ENCODE assay signal across 8 cellular contexts in the genomic region with DNA sequence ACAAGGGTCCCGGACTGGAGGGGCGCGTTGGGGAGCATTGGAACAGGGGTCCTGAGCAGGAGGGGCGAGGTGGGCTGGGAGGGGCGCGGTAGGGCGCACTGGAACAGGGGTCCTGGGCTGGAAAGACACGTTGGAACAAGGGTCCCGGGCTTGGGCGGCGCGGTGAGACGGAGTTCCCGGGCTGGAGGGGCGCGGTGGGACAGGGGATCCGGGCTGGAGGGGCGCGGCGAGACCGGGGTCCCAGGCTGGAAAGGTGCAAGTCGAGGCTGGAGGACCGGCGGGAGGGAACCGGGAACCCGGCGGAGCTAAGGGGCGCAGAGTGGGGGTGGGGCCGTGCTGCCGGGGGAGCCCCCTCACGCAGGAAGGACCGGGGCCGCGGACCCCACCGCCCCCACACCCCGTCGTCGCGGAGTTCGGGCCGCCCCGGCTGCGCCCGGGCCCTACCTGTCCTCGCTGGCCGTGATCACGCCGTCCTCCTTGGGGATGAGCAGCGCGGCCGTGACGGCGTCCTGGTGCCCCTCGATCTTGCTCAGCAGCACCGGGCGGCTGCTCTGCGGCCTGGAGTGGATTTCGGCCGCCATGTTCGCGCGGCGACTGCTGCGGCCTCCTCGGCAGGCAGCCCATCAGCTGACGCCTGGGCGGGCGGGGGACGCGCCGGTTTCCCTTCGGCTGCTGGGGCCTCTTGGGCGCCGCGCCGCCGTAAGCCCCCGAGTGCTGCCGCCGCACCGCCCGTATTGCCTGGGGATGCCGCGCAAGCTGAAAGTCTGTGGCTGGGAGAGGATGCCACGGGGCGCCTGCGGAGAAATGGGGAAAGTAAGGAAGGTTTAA. TPM values are rescaled to one million over a fixed set of nuclear protein-coding genes. Genes with fewer than 3 reads are reported as not detected.
A peak's percentile ranks its signal among the peaks of the same experiment; 100 is the strongest.
DNase-seq lines count a peak whose midpoint lies in the region; FAIRE-seq and TF ChIP-seq lines count a peak whose summit lies in the region.

A gene with protein sequence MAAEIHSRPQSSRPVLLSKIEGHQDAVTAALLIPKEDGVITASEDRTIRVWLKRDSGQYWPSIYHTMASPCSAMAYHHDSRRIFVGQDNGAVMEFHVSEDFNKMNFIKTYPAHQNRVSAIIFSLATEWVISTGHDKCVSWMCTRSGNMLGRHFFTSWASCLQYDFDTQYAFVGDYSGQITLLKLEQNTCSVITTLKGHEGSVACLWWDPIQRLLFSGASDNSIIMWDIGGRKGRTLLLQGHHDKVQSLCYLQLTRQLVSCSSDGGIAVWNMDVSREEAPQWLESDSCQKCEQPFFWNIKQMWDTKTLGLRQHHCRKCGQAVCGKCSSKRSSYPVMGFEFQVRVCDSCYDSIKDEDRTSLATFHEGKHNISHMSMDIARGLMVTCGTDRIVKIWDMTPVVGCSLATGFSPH (minus strand): TSS at position 632 of the 828 bp plus-strand sequence. CDS start 51 bp downstream, at position 581.

- no peaks in the 10 kb centered on the region for H3F3A ChIP-seq in MM.1S (ENCODE audit: insufficient read depth, low read length)

- peaks cover 58% of the 10 kb centered on the region for H3K4me1 Mint-ChIP-seq in activated naive CD4-positive, alpha-beta T cell treated with anti-CD3 and anti-CD28 coated beads for 36 hours (ENCODE audit: low read depth)

- DNase-seq in GM03348 (ENCODE audit: low spot score) (peak; percentile 97), HCEC 1CT (peak; percentile 92), MM.1S (peak; percentile 87), SK-N-DZ (ENCODE audit: low spot score) (peak; percentile 80), frontal cortex (ENCODE audit: low spot score in 2 of 2) (peak; percentile 97)
- DNase-seq in activated naive CD4-positive, alpha-beta T cell treated with anti-CD3 and anti-CD28 coated beads for 36 hours: peak; percentile 82

- TF ChIP-seq CTCF in MM.1S (IDR thresholded peaks at IDR 0.05; ENCODE audit: low read length): no peak
- no peak for TF ChIP-seq CTCF in neutrophil (IDR thresholded peaks at IDR 0.05)
- no peak for TF ChIP-seq CTCF in subcutaneous adipose tissue (IDR thresholded peaks at IDR 0.05; ENCODE audit: low read depth)

- no peaks in the 10 kb centered on the region for H3K9me2 ChIP-seq in MM.1S (replicated peaks; ENCODE audit: insufficient read depth, low read length)

- peaks cover 4% of the 10 kb centered on the region for H3K9me3 Mint-ChIP-seq in activated naive CD4-positive, alpha-beta T cell treated with anti-CD3 and anti-CD28 coated beads for 36 hours

- H3K27me3 Mint-ChIP-seq in activated naive CD4-positive, alpha-beta T cell treated with anti-CD3 and anti-CD28 coated beads for 36 hours (ENCODE audit: low read depth): no peaks in the 10 kb centered on the region

- no peak for FAIRE-seq in frontal cortex (lab: Jason Lieb, UNC)

- no peaks in the 10 kb centered on the region for H4K20me1 ChIP-seq in MM.1S (ENCODE audit: insufficient read depth, low read length)

- no peaks in the 10 kb centered on the region for H3K27me3 ChIP-seq in MM.1S (replicated peaks; ENCODE audit: insufficient read depth, low read length)
- no peaks in the 10 kb centered on the region for H3K27me3 ChIP-seq in neutrophil

- H3K9me3 ChIP-seq in MM.1S (replicated peaks; ENCODE audit: insufficient read depth, low read length) (no peaks in the 10 kb centered on the region), neutrophil (no peaks in the 10 kb centered on the region)

- peak within 1 kb of the TSS; percentile 92 for H3K4me3 Mint-ChIP-seq in activated naive CD4-positive, alpha-beta T cell treated with anti-CD3 and anti-CD28 coated beads for 36 hours

- peaks cover 30% of the 10 kb centered on the region for H3K79me2 ChIP-seq in MM.1S (ENCODE audit: low read length)

- CTCF ChIA-PET in activated naive CD4-positive, alpha-beta T cell treated with anti-CD3 and anti-CD28 coated beads for 36 hours (lab: Charles Lee): interaction anchor here (1.0 kb wide), 1 partner anchor 92 kb away, joined by 3 read pairs; no protein-coding TSS in a partner anchor

- H2AFZ ChIP-seq in MM.1S (ENCODE audit: low read length): peak within 1 kb of the TSS; percentile 99

- H3K27ac ChIP-seq in MM.1S (ENCODE audit: low read length) (no peak within 1 kb of the TSS), neutrophil (peak within 1 kb of the TSS; percentile 84)

- H3K4me1 ChIP-seq in MM.1S (ENCODE audit: low read length): no peaks in the 10 kb centered on the region
- H3K4me1 ChIP-seq in neutrophil (ENCODE audit: control insufficient read depth in 1 of 2, insufficient read depth in 1 of 2, low read depth in 1 of 2, low read length in 1 of 2): peaks cover 50 to 58% of the 10 kb centered on the region in 2 experiments

- H3K4me3 ChIP-seq in MM.1S (ENCODE audit: low read length): peak within 1 kb of the TSS; percentile 99
- peak within 1 kb of the TSS; percentile 82 to 93 for H3K4me3 ChIP-seq in neutrophil (ENCODE audit: low read depth in 1 of 2, low read length in 1 of 2)

- intact Hi-C loops in activated naive CD4-positive, alpha-beta T cell treated with anti-CD3 and anti-CD28 coated beads for 36 hours (cut with micrococcal nuclease): loop anchor here (1.0 to 10.0 kb wide), 7 partner anchors 12 to 1520 kb away; partner anchors contain the start of genes DOCK10, MRPL44 and SGPP2

- H3K4me2 ChIP-seq in MM.1S (ENCODE audit: low read depth, low read length): peak within 1 kb of the TSS; percentile 96

- H3K36me3 ChIP-seq in MM.1S (replicated peaks; ENCODE audit: insufficient read depth, low read length) (no peaks in the 10 kb centered on the region), neutrophil (no peaks in the 10 kb centered on the region)

- peak within 1 kb of the TSS; percentile 86 for H3K27ac Mint-ChIP-seq in activated naive CD4-positive, alpha-beta T cell treated with anti-CD3 and anti-CD28 coated beads for 36 hours

- H3K9ac ChIP-seq in MM.1S (ENCODE audit: low read length): peak within 1 kb of the TSS; percentile 92

- H3K36me3 Mint-ChIP-seq in activated naive CD4-positive, alpha-beta T cell treated with anti-CD3 and anti-CD28 coated beads for 36 hours (ENCODE audit: low read depth): peaks cover 16% of the 10 kb centered on the region

RNA-seq across cellular contexts. Expression of the gene that starts here (rescaled TPM):
- polyA plus RNA-seq in SK-N-DZ (2014; cell fraction: cytosol; rRNA removed): 22.0 and 24.8 TPM in 2 replicates
- polyA plus RNA-seq in SK-N-DZ (2014; cell fraction: nucleus; rRNA removed): 21.0 and 22.1 TPM in 2 replicates
- total RNA-seq in activated naive CD4-positive, alpha-beta T cell treated with anti-CD3 and anti-CD28 coated beads for 36 hours: 10 to 100 TPM; 39.4 to 39.9 TPM
- total RNA-seq in frontal cortex (50.5 TPM), subcutaneous adipose tissue (10 to 100 TPM; 38.1 to 55.2 (median 45.6) TPM)
